In the genomic region with DNA sequence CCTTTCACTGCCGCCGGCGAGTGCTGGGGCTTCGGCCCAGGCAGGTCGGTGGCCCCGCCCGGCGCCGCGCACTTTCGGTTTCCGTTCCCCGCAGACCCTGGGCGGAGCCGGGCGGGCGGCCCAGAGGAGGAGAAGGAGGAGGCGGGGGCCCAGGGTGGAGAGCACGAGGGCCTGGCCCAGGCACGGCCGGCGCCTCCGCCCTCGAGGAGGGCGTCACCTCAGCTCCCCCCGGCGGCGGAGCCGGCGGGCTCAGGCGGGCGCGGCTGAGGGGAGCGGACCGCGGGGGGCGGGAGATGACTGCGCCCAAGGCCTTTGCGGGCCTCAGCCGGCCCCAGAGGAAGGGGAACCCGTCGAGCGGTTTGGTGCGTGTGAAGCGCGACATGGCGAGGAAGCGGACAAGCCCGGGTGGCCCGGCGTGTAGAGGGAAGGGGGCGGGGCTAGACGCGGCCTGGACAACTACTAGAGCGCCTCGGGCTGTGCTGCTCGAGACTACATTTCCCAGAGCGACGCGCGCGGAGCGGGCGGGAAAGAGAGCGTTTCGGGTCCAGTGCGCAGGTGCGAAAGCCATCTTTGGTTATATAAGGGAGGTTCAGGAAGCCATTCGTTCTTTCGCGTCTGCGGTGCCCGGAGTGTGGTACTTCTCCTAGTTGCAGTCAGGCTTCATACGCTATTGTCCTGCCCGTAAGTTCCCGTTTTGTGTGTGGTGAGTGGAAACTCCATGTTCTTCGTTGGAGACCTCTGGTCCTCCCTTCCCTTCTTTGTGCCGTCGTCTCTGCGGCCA, we compare ENCODE assay signal across 8 cellular contexts. TPM values are rescaled to one million over a fixed set of nuclear protein-coding genes. Genes with fewer than 3 reads are reported as not detected.
DNase-seq lines count a peak whose midpoint lies in the region; ATAC-seq, FAIRE-seq and TF ChIP-seq lines count a peak whose summit lies in the region.

A gene (minus strand): TSS at position 22 of the 781 bp plus-strand sequence. CDS start 2,218 bp downstream, outside the sequence.

- peak within 1 kb of the TSS; percentile 96 for H3K4me2 ChIP-seq in keratinocyte (ENCODE audit: control insufficient read depth, extremely low read depth, insufficient read depth, low read depth, low read length)

- peak within 1 kb of the TSS; percentile 76 for H2AFZ ChIP-seq in keratinocyte (ENCODE audit: control insufficient read depth, low read length)

- peaks cover 86% of the 10 kb centered on the region for H3K79me2 ChIP-seq in keratinocyte (ENCODE audit: control insufficient read depth, insufficient read depth, low read length)

- H3K27me3 ChIP-seq in keratinocyte (ENCODE audit: control insufficient read depth, extremely low read depth, insufficient read depth, low read length), result no peaks in the 10 kb centered on the region

- dilution Hi-C loops in keratinocyte (cut with MboI; ENCODE audit: extremely low pct_ligation_motif_present, low sequenced_read_pairs), result no loop called here

- peak; percentile 36 for FAIRE-seq in keratinocyte (lab: Jason Lieb, UNC)

- H4K20me1 ChIP-seq in keratinocyte (ENCODE audit: control insufficient read depth, extremely low read depth, insufficient read depth, low read length), result peaks cover 46% of the 10 kb centered on the region

- H3K4me3 ChIP-seq in AG10803 (ENCODE audit: low read length) (peak within 1 kb of the TSS; percentile 100), keratinocyte (ENCODE audit: control insufficient read depth in 2 of 3, extremely low read depth in 1 of 3, insufficient read depth in 2 of 3, low read depth in 1 of 3, low read length in 3 of 3) (peak within 1 kb of the TSS; percentile 98 to 100 (median 99))

- H3K9ac ChIP-seq in keratinocyte (ENCODE audit: control insufficient read depth, extremely low read depth, insufficient read depth, low read length), result peak within 1 kb of the TSS; percentile 99

- no peaks in the 10 kb centered on the region for H3K9me1 ChIP-seq in keratinocyte (ENCODE audit: control insufficient read depth, extremely low read depth, insufficient read depth, low read length)

- TF ChIP-seq CTCF in AG10803 (conservative IDR thresholded peaks at IDR 0.05; ENCODE audit: low read length) (no peak), keratinocyte (optimal IDR thresholded peaks at IDR 0.05 in 1 of 3, IDR thresholded peaks at IDR 0.05 in 1 of 3, conservative IDR thresholded peaks at IDR 0.05 in 1 of 3; ENCODE audit: extremely low read depth in 1 of 3, insufficient read depth in 2 of 3, low read length in 3 of 3) (no peak)

- no peaks in the 10 kb centered on the region for H3K9me3 ChIP-seq in keratinocyte (ENCODE audit: control insufficient read depth, low read depth, low read length)

- ATAC-seq in GM19043 (IDR thresholded peaks at IDR 0.05; ENCODE audit: low read depth, unreplicated experiment), result peak; percentile 80
- ATAC-seq in HG03378 (IDR thresholded peaks at IDR 0.05; ENCODE audit: unreplicated experiment), result peak; percentile 70

- peak within 1 kb of the TSS; percentile 93 for H3K27ac ChIP-seq in keratinocyte (ENCODE audit: control insufficient read depth, insufficient read depth, low read length)

- peaks cover 35 to 61% of the 10 kb centered on the region in 2 experiments for H3K36me3 ChIP-seq in keratinocyte (ENCODE audit: control insufficient read depth in 2 of 2, extremely low read depth in 1 of 2, insufficient read depth in 2 of 2, low read length in 2 of 2)

- DNase-seq in AG10803 (ENCODE audit: low read depth) (peak; percentile 97), NCI-H460 (ENCODE audit: extremely low read depth, low read depth) (peak; percentile 99), cerebellar nuclear complex (lab: John Stamatoyannopoulos, UW) (peak; percentile 44 to 96), keratinocyte (ENCODE audit: low read depth, low spot score) (peak; percentile 49)
- peak; percentile 99 for DNase-seq in activated CD4-positive, CD25-positive, alpha-beta regulatory T cell treated with anti-CD3 and anti-CD28 coated beads, Interleukin-2, amount 50 U/mL, for 72 hours
- peak; percentile 96 to 97 for DNase-seq in stimulated activated CD4-positive, alpha-beta T cell treated with anti-CD3 and anti-CD28 coated beads, Interleukin-15, amount 100 ng/mL, for 1 hour (ENCODE audit: low read depth in 1 of 2, low spot score in 1 of 2)

- peaks cover 39% of the 10 kb centered on the region for H3K4me1 ChIP-seq in keratinocyte (ENCODE audit: control insufficient read depth, extremely low read depth, insufficient read depth, low read length)

RNA-seq across cellular contexts. Expression of the gene that starts here (rescaled TPM):
- 16.1 and 16.3 TPM in 2 replicates for total RNA-seq in NCI-H460 (2014; rRNA removed; shearing (Covaris generic))
- 6.8 and 9.7 TPM in 2 replicates for polyA plus RNA-seq in NCI-H460 (2014; cell fraction: nucleus; rRNA removed)
- polyA plus RNA-seq in keratinocyte, result 14.2 to 19.6 TPM (median 16.4 TPM) in 3 replicates
- polyA plus RNA-seq in keratinocyte (2011; ENCODE audit: low read depth), result 6.8 TPM
- 17.3 and 19.8 TPM in 2 replicates for polyA plus RNA-seq in keratinocyte (2011; cell fraction: cytosol; rRNA removed)
- polyA plus RNA-seq in keratinocyte (2011; cell fraction: nucleus; rRNA removed), result 45.7 and 49.0 TPM in 2 replicates
- polyA plus RNA-seq in keratinocyte (2012; ENCODE audit: low replicate concordance), result 12.5 and 34.7 TPM in 2 replicates
- polyA minus RNA-seq in keratinocyte, result 44.9 to 78.9 TPM (median 58.3 TPM) in 3 replicates
- 27.0 TPM for polyA minus RNA-seq in keratinocyte (2011; cell fraction: cytosol; rRNA and poly(A)+ RNA removed)
- 41.0 and 75.3 TPM in 2 replicates for polyA minus RNA-seq in keratinocyte (2011; cell fraction: nucleus; rRNA and poly(A)+ RNA removed)

Comparison
In these comparisons a context has a peak if more than half of its experiments do, and no peak if none do; other contexts are left out.
1. Peak in every context shown above with its lines: DNase-seq, ATAC-seq, H3K4me3 ChIP-seq and H3K27ac ChIP-seq.
2. DNase-seq: peak in every context shown above with its lines; median percentile 99 in NCI-H460; 99 in activated CD4-positive, CD25-positive, alpha-beta regulatory T cell treated with anti-CD3 and anti-CD28 coated beads, Interleukin-2, amount 50 U/mL, for 72 hours; 97 in AG10803; 96 in stimulated activated CD4-positive, alpha-beta T cell treated with anti-CD3 and anti-CD28 coated beads, Interleukin-15, amount 100 ng/mL, for 1 hour; 70 in cerebellar nuclear complex; 49 in keratinocyte.